4 cellular contexts compared by ENCODE assay signal in genomic region chr1:21094282-21094681, GRCh38.
DNase-seq lines count a peak whose midpoint lies in the region; ATAC-seq, FAIRE-seq and TF ChIP-seq lines count a peak whose summit lies in the region.
"Not testable (repeated sequence)": the region's sequence is repeated elsewhere in the genome, so short reads cannot be mapped to it uniquely, and the experiment has no call there.

No MANE protein-coding gene starts in this region.

- H3K27me3 ChIP-seq in K562 (ENCODE audit: control insufficient read depth in 2 of 2, insufficient read depth in 2 of 2, low read length in 2 of 2); foreskin keratinocyte: not testable (repeated sequence)

- TF ChIP-seq RAD21 in K562 (CRISPR knock-in tag; conservative IDR thresholded peaks at IDR 0.05 in 1 of 2, IDR thresholded peaks at IDR 0.05 in 1 of 2), result not testable (repeated sequence)

- not testable (repeated sequence) for H3K27me3 Mint-ChIP-seq in endothelial cell (ENCODE audit: unreplicated experiment)

- H4K20me1 ChIP-seq in K562 (replicated peaks; ENCODE audit: control insufficient read depth, insufficient read depth, low read length), result not testable (repeated sequence)

- not testable (repeated sequence) for H3K27ac ChIP-seq in HEK293 (ENCODE audit: extremely low read depth, low read depth, low read length); K562 (ENCODE audit: extremely low read depth, low read depth, low read length); foreskin keratinocyte

- H3K4me1 ChIP-seq in HEK293 (ENCODE audit: control insufficient read depth, insufficient read depth, low read length), result not testable (repeated sequence)
- peaks cover 0 to 15% of the 10 kb centered on the region in 2 experiments; a peak in 2 of 5 replicates for H3K4me1 ChIP-seq in K562 (replicated peaks in 1 of 2; ENCODE audit: control insufficient read depth in 2 of 2, insufficient read depth in 2 of 2, low read length in 2 of 2)
- H3K4me1 ChIP-seq in foreskin keratinocyte, result peaks cover 28% of the 10 kb centered on the region

- DNase-seq in K562 (ENCODE audit: extremely low read depth in 1 of 4, low spot score in 3 of 4); endothelial cell (ENCODE audit: low spot score); foreskin keratinocyte: not testable (repeated sequence)

- not testable (repeated sequence) for H2AFZ ChIP-seq in K562 (ENCODE audit: low read depth, low read length)

- not testable (repeated sequence) for H3K9ac ChIP-seq in K562 (ENCODE audit: insufficient read depth in 1 of 2, low read depth in 2 of 2, low read length in 2 of 2)

- WGBS in K562 (ENCODE audit: insufficient coverage, low coverage, missing lambda C conversion rate), result 98% methylated on average over 7 of the region's 9 CpGs

- not testable (repeated sequence) for H3K9me3 Mint-ChIP-seq in endothelial cell (ENCODE audit: unreplicated experiment)

- H3K36me3 ChIP-seq in HEK293 (ENCODE audit: control insufficient read depth in 2 of 2, insufficient read depth in 1 of 2, low read length in 2 of 2), result peaks cover 7 to 17% of the 10 kb centered on the region in 2 experiments; a peak in 2 of 3 replicates
- H3K36me3 ChIP-seq in K562 (ENCODE audit: control insufficient read depth, insufficient read depth, low read length), result not testable (repeated sequence)

- intact Hi-C loops in K562 (cut with micrococcal nuclease), result not testable (repeated sequence)

- CTCF ChIA-PET in HEK293 (lab: Yijun Ruan, JAX); K562 (lab: Yijun Ruan, JAX; ENCODE audit: low intra/inter-chr PET ratio): not testable (repeated sequence)

- ATAC-seq in K562, result not testable (repeated sequence)
- ATAC-seq in foreskin keratinocyte, result peak; percentile 42

- TF ChIP-seq POLR2A in K562 (conservative IDR thresholded peaks at IDR 0.05), result not testable (repeated sequence)

- not testable (repeated sequence) for FAIRE-seq in K562 (lab: Jason Lieb, UNC)

- peaks cover 40% of the 10 kb centered on the region for H3K4me1 Mint-ChIP-seq in endothelial cell (ENCODE audit: unreplicated experiment)

- not testable (repeated sequence) for H3K27ac Mint-ChIP-seq in endothelial cell (ENCODE audit: unreplicated experiment)

- peak overlapping the region; percentile 73 for H3K4me3 Mint-ChIP-seq in endothelial cell (ENCODE audit: unreplicated experiment)

- in situ Hi-C loops in K562 (cut with MboI), result not testable (repeated sequence)

- POLR2A ChIA-PET in HEK293 (lab: Yijun Ruan, JAX); K562 (lab: Yijun Ruan, JAX): not testable (repeated sequence)

- not testable (repeated sequence) for H3K4me2 ChIP-seq in K562 (ENCODE audit: insufficient read depth, low read length)

- not testable (repeated sequence) for H3K79me2 ChIP-seq in K562 (ENCODE audit: control insufficient read depth, insufficient read depth, low read length)

- TF ChIP-seq EP300 in K562 (IDR thresholded peaks at IDR 0.05; ENCODE audit: low read length), result not testable (repeated sequence)

- H3K9me3 ChIP-seq in HEK293 (ENCODE audit: control insufficient read depth, insufficient read depth, low read depth, low read length); K562 (replicated peaks; ENCODE audit: control insufficient read depth, insufficient read depth, low read depth, low read length): not testable (repeated sequence)

- not testable (repeated sequence) for BruUV-seq in K562 (replicated peaks; lab: Mats Ljungman, UMichigan)

- H3K4me3 ChIP-seq in HEK293 (ENCODE audit: low read depth, low read length); K562: not testable (repeated sequence)

- peaks cover 20% of the 10 kb centered on the region for H3K36me3 Mint-ChIP-seq in endothelial cell (ENCODE audit: low read depth, unreplicated experiment)

- not testable (repeated sequence) for TF ChIP-seq CTCF in HEK293 (tag by site-specific recombination; IDR thresholded peaks at IDR 0.05); K562 (IDR thresholded peaks at IDR 0.05 in 2 of 3, conservative IDR thresholded peaks at IDR 0.05 in 1 of 3; ENCODE audit: insufficient read depth in 2 of 3, low read depth in 1 of 3, low read length in 3 of 3); endothelial cell (IDR thresholded peaks at IDR 0.05; ENCODE audit: unreplicated experiment); foreskin keratinocyte (conservative IDR thresholded peaks at IDR 0.05)

- H3K9me1 ChIP-seq in K562 (ENCODE audit: control insufficient read depth, insufficient read depth, low read length), result not testable (repeated sequence)

TF ChIP-seq in HEK293, 187 proteins besides CTCF, POLR2A, EP300 and RAD21:
- TF ChIP-seq ZNF146 (tag by site-specific recombination; IDR thresholded peaks at IDR 0.05), result peak; percentile 93

TF ChIP-seq in K562, 482 proteins besides CTCF, POLR2A, EP300 and RAD21:
- peak; percentile 41; the same call in 1 of the 2 replicates for TF ChIP-seq BCOR (IDR thresholded peaks at IDR 0.05)
- peak; percentile 89 for TF ChIP-seq ZNF146 (CRISPR knock-in tag; IDR thresholded peaks at IDR 0.05; ENCODE audit: unreplicated experiment)
